1 cellular context compared by ENCODE assay signal in the genomic region with DNA sequence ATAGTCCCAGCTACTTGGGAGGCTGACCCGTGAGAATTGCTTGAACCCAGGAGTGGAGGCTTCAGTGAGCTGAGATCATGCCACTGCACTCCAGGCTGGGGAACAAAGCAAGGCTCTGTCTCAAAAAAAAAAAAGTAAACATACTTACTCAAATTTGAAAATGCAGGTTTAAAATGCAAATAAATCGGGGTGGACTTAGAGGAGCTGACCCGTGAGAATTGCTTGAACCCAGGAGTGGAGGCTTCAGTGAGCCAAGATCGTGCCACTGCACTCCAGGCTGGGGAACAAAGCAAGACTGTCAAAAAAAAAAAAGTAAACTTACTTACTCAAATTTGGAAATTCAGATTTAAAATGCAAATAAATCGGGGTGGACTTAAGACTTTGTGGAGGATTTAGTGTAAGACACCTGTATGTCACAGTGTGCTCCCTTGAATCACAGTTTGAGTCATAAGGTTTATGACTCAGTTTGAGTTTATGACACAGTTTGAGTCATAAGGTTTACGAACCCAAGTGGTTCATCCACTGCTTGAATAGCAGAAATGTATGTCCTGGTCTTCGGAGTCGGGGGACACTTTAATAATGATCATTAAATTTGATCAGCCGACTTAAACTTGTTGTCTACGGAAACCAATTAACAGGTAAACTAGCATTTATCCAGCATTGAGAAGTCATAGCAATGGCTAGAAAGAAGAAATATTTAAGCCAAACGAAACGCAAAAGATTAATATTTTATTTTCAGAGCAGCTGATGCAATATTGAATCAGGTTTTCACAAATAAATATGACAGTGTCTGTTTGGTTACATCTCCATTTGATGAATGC.
A peak's percentile ranks its signal among the peaks of the same experiment; 100 is the strongest.
TF ChIP-seq lines count a peak whose summit lies in the region.

No MANE protein-coding gene starts in this region.

TF ChIP-seq in K562, 482 proteins besides CTCF, POLR2A, EP300 and RAD21 (continued from another document):
- TF ChIP-seq ATF4 (CRISPR knock-in tag; IDR thresholded peaks at IDR 0.05): peak; percentile 70; the same call in 1 of the 2 replicates
- TF ChIP-seq ZNF175 (CRISPR knock-in tag; IDR thresholded peaks at IDR 0.05; ENCODE audit: low read depth): no peak
- TF ChIP-seq ZNF3 (CRISPR knock-in tag; IDR thresholded peaks at IDR 0.05): no peak
- TF ChIP-seq NFE2 (IDR thresholded peaks at IDR 0.05; ENCODE audit: low read depth): no peak
- TF ChIP-seq, protein P1, sequence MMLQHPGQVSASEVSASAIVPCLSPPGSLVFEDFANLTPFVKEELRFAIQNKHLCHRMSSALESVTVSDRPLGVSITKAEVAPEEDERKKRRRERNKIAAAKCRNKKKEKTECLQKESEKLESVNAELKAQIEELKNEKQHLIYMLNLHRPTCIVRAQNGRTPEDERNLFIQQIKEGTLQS (IDR thresholded peaks at IDR 0.05): peak; percentile 94
- TF ChIP-seq, protein P1 (CRISPR knock-in tag; conservative IDR thresholded peaks at IDR 0.05): no peak
- TF ChIP-seq VEZF1 (CRISPR knock-in tag; IDR thresholded peaks at IDR 0.05): no peak
- TF ChIP-seq ZNF318 (IDR thresholded peaks at IDR 0.05; ENCODE audit: borderline replicate concordance in 1 of 2, low read depth in 1 of 2): peak in 1 of 2 experiments; percentile 52; a peak in 1 of 4 replicates
- TF ChIP-seq SMARCC2 (IDR thresholded peaks at IDR 0.05; ENCODE audit: low read depth): peak; percentile 42; the same call in 1 of the 2 replicates
- TF ChIP-seq ARID1B (IDR thresholded peaks at IDR 0.05): peak; percentile 67; the same call in 1 of the 2 replicates
- no peak for TF ChIP-seq BACH1 (tag; IDR thresholded peaks at IDR 0.05)
- peak; percentile 30 for TF ChIP-seq HDAC3 (IDR thresholded peaks at IDR 0.05; ENCODE audit: borderline replicate concordance, partially characterized antibody)
- no peak for TF ChIP-seq NR2C2 (CRISPR knock-in tag; IDR thresholded peaks at IDR 0.05)
- TF ChIP-seq NR2C2 (tag; IDR thresholded peaks at IDR 0.05): peak; percentile 22
- no peak for TF ChIP-seq FOXM1 (IDR thresholded peaks at IDR 0.05; ENCODE audit: low read depth)
- no peak for TF ChIP-seq FOXM1 (CRISPR knock-in tag; IDR thresholded peaks at IDR 0.05; ENCODE audit: low read depth)
- no peak for TF ChIP-seq FOXJ3 (CRISPR knock-in tag; IDR thresholded peaks at IDR 0.05)
- TF ChIP-seq CREB1 (IDR thresholded peaks at IDR 0.05): peak; percentile 58
- peak; percentile 48; the same call in 1 of the 2 replicates for TF ChIP-seq CREB1 (CRISPR knock-in tag; IDR thresholded peaks at IDR 0.05)
- no peak for TF ChIP-seq FOXA1 (IDR thresholded peaks at IDR 0.05; ENCODE audit: borderline replicate concordance)
- peak; percentile 23; the same call in 1 of the 2 replicates for TF ChIP-seq HDAC2 (IDR thresholded peaks at IDR 0.05)
- TF ChIP-seq DPF2 (IDR thresholded peaks at IDR 0.05): peak; percentile 61; the same call in 1 of the 2 replicates
- no peak for TF ChIP-seq MYC (IDR thresholded peaks at IDR 0.05; ENCODE audit: low read depth, low read length)
- TF ChIP-seq MYC (CRISPR knock-in tag; IDR thresholded peaks at IDR 0.05; ENCODE audit: borderline replicate concordance, low read depth): no peak
- no peak for TF ChIP-seq ZNF445 (CRISPR knock-in tag; IDR thresholded peaks at IDR 0.05; ENCODE audit: low read depth)
- TF ChIP-seq SMARCA4 (IDR thresholded peaks at IDR 0.05): peak; percentile 79
- TF ChIP-seq, protein P2, sequence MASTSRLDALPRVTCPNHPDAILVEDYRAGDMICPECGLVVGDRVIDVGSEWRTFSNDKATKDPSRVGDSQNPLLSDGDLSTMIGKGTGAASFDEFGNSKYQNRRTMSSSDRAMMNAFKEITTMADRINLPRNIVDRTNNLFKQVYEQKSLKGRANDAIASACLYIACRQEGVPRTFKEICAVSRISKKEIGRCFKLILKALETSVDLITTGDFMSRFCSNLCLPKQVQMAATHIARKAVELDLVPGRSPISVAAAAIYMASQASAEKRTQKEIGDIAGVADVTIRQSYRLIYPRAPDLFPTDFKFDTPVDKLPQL (IDR thresholded peaks at IDR 0.05; ENCODE audit: extremely low read depth, insufficient read length): no peak
- no peak for TF ChIP-seq ZNF224 (CRISPR knock-in tag; IDR thresholded peaks at IDR 0.05)
- no peak for TF ChIP-seq SRSF1 (IDR thresholded peaks at IDR 0.05; ENCODE audit: low read depth, low read length)
- TF ChIP-seq SRSF9 (IDR thresholded peaks at IDR 0.05; ENCODE audit: borderline replicate concordance, low read depth, low read length): no peak
- TF ChIP-seq IRF9 (tag; IDR thresholded peaks at IDR 0.05): peak; percentile 44
- TF ChIP-seq NFYB (IDR thresholded peaks at IDR 0.05; ENCODE audit: extremely low read depth, insufficient read length): no peak
- peak; percentile 17; the same call in 1 of the 2 replicates for TF ChIP-seq TOE1 (IDR thresholded peaks at IDR 0.05; ENCODE audit: borderline replicate concordance)
- no peak for TF ChIP-seq TOE1 (CRISPR knock-in tag; IDR thresholded peaks at IDR 0.05; ENCODE audit: borderline replicate concordance, low read depth)
- no peak for TF ChIP-seq DNMT1 (IDR thresholded peaks at IDR 0.05)
- peak; percentile 87 to 89 for TF ChIP-seq KDM1A (IDR thresholded peaks at IDR 0.05)
- no peak for TF ChIP-seq ZNF778 (CRISPR knock-in tag; IDR thresholded peaks at IDR 0.05)
TF ChIP-seq in K562: peak in this region for 34.
